In genomic region chr7:116258734-116259133, GRCh38 we compare ENCODE assay signal across 9 cellular contexts. TPM values are rescaled to one million over a fixed set of nuclear protein-coding genes. Genes with fewer than 3 reads are reported as not detected.
DNase-seq lines count a peak whose midpoint lies in the region; ATAC-seq and TF ChIP-seq lines count a peak whose summit lies in the region.
"Had no signal": no experiment of that assay in that cellular context is flagged by ENCODE, and none has a peak within 500 bp of the region (broad histone marks: within the 10 kb centered on the region; RNA-seq: fewer than 3 reads in every experiment).

No MANE protein-coding gene starts in this region.

- H3K36me3 ChIP-seq in aorta (ENCODE audit: control insufficient read depth in 1 of 2, insufficient read depth in 2 of 2, low read length in 1 of 2) = peaks cover 0 to 2% of the 10 kb centered on the region in 2 donors

- H3K36me3 Mint-ChIP-seq in memory B cell = peaks cover 15% of the 10 kb centered on the region

- no peaks in the 10 kb centered on the region for H3K27me3 ChIP-seq in aorta (ENCODE audit: control insufficient read depth in 1 of 2, insufficient read depth in 2 of 2, low read length in 1 of 2)

- H3K9me3 ChIP-seq in aorta (ENCODE audit: control insufficient read depth, low read length) = no peaks in the 10 kb centered on the region

- intact Hi-C loops in aorta (cut with DNase I) = loop anchor here (2.0 to 5.0 kb wide), 4 partner anchors 268 to 549 kb away; no protein-coding TSS in a partner anchor

- H3K4me3 ChIP-seq in aorta (ENCODE audit: low read length in 2 of 2) = no peak overlapping the region

- ATAC-seq in HG03442 (IDR thresholded peaks at IDR 0.05; ENCODE audit: unreplicated experiment) (peak; percentile 56), memory B cell (ENCODE audit: low read depth) (peak; percentile 53), aorta (ENCODE audit: low FRiP score) (peak; percentile 80)

- DNase-seq in Ammon's horn (ENCODE audit: low spot score) (peak; percentile 75), SK-N-DZ (ENCODE audit: low spot score) (peak; percentile 16), dedifferentiated amniotic fluid mesenchymal stem cell (ENCODE audit: extremely low spot score) (peak; percentile 82), memory B cell (ENCODE audit: low spot score in 2 of 2) (peak; percentile 46 to 49), aorta (no peak), GDM1 (lab: John Stamatoyannopoulos, UW) (no peak)

- WGBS in aorta, 2 donors = 0 to 3% methylated on average over 2 of the region's 2 CpGs

- H3K27ac Mint-ChIP-seq in memory B cell = peak overlapping the region; percentile 20
- H3K27ac Mint-ChIP-seq: T-helper 1 cell treated with Interleukin-12 subunit alpha and Interleukin-12 subunit beta and Interleukin-4 antibody, amounts not matched to agents 30 μg/mL and 1 μg/mL, for 36 hours had no signal

- peak; percentile 51; the same call in 2 of the 3 replicates for TF ChIP-seq CTCF in GM12872 (IDR thresholded peaks at IDR 0.05; ENCODE audit: insufficient read depth, low read depth, low read length)

- no peak overlapping the region for H3K4me3 Mint-ChIP-seq in memory B cell
- H3K4me3 Mint-ChIP-seq: T-helper 1 cell treated with Interleukin-12 subunit alpha and Interleukin-12 subunit beta and Interleukin-4 antibody, amounts not matched to agents 30 μg/mL and 1 μg/mL, for 36 hours had no signal

- no peaks in the 10 kb centered on the region for H3K27me3 Mint-ChIP-seq in memory B cell

- H3K27ac ChIP-seq in aorta (ENCODE audit: low read depth in 1 of 2, low read length in 2 of 2) = peak overlapping the region in 1 of 2 donors; percentile 22

- no peaks in the 10 kb centered on the region for H3K9me3 Mint-ChIP-seq in memory B cell
- H3K9me3 Mint-ChIP-seq: T-helper 1 cell treated with Interleukin-12 subunit alpha and Interleukin-12 subunit beta and Interleukin-4 antibody, amounts not matched to agents 30 μg/mL and 1 μg/mL, for 36 hours had no signal

- peaks cover 0 to 2% of the 10 kb centered on the region in 2 donors for H3K4me1 ChIP-seq in aorta (ENCODE audit: control insufficient read depth in 1 of 2, insufficient read depth in 2 of 2, low read length in 2 of 2)

- H3K4me1 Mint-ChIP-seq in memory B cell = peaks cover 5% of the 10 kb centered on the region

RNA-seq across cellular contexts. Expression of gene TES, which starts 48.4 kb away (rescaled TPM):
- not detected in 2 replicates for polyA plus RNA-seq in SK-N-DZ (2014; cell fraction: cytosol; rRNA removed)
- polyA plus RNA-seq in SK-N-DZ (2014; cell fraction: nucleus; rRNA removed) = not detected in 2 replicates
- total RNA-seq in aorta = 100 to 1,000 TPM; 145 to 340 TPM
- 10 to 100 TPM; 73.6 to 82.6 TPM for polyA plus RNA-seq in aorta

Comparison
In these comparisons a context has a peak if more than half of its experiments do, and no peak if none do; other contexts are left out.
1. DNase-seq: peak in Ammon's horn (single experiment), SK-N-DZ (single experiment), dedifferentiated amniotic fluid mesenchymal stem cell (single experiment) and memory B cell (2 of 2); none in aorta (0 of 2) and GDM1 (single experiment).
2. Peak in every context shown above with its lines, with median percentiles within 50 percentile points of each other: ATAC-seq.